Comparison of ENCODE assay signal across 1 cellular context in the genomic region with DNA sequence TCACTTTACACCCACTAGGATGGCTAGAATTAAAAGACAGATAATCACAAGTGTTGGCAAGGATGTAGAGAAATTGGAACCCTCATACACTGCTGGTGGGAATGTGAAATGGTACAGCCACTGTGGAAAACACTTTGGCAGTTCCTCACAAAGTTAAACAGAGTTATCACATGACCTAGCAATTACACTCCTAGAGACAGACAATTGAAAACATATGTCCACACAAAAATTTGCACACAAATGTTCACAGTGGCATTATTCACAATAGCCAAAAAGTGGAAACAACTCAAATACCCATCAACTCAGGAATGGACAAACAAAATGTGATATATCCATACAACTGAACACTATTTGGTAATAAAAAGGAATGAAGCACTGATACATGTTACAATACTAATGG.
TF ChIP-seq lines count a peak whose summit lies in the region.

No MANE protein-coding gene starts in this region.

TF ChIP-seq in HEK293, 187 proteins besides CTCF, POLR2A, EP300 and RAD21 (continued from another document):
- TF ChIP-seq ZNF596 (tag by site-specific recombination; IDR thresholded peaks at IDR 0.05) (no peak), ZNF510 (tag by site-specific recombination; IDR thresholded peaks at IDR 0.05; ENCODE audit: insufficient replicate concordance) (peak; percentile 40), ZNF747 (tag by site-specific recombination; IDR thresholded peaks at IDR 0.05) (no peak)
TF ChIP-seq in HEK293: peak in this region for 1.
